In the genomic region with DNA sequence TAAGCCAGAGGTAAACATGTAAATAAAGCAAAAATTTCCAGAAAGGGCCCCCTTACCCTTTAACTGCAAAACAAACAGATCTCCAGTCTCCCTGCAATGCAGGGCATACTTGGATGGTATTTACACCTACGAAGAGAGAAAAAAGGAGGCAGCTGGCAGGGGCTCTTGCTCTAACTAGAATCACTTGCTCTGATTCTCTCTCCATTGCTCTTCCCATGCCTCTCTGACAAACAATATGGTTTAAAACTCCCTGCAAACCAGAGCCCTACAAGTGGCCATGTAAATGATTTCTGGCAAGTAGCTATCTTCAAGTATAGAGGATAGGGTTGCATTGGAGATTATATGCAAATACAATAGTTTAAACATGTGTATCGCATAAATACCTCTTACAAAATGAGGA, we compare ENCODE assay signal across 25 cellular contexts.
"Had no signal": no experiment of that assay in that cellular context is flagged by ENCODE, and none has a peak within 500 bp of the region (broad histone marks: within the 10 kb centered on the region; RNA-seq: fewer than 3 reads in every experiment).

No MANE protein-coding gene starts in this region.

- H3K27ac ChIP-seq: left ventricle myocardium inferior, ovary, right atrium auricular region, skin epidermis, stomach, testis, thyroid gland, transverse colon, upper lobe of left lung, vagina had no signal

- H3K27ac Mint-ChIP-seq: mesothelial cell of epicardium; nephron progenitor cell; progenitor cell of endocrine pancreas; stimulated activated naive B cell treated with anti-CD40 and anti-IgM and Interleukin-4, amounts not matched to agents 10 μg/mL and 1 μg/mL and 100 μg/mL, for 72 hours had no signal

- H3K27me3 Mint-ChIP-seq: naive B cell; progenitor cell of endocrine pancreas; stimulated activated naive B cell treated with anti-CD40 and anti-IgM and Interleukin-4, amounts not matched to agents 10 μg/mL and 1 μg/mL and 100 μg/mL, for 72 hours had no signal

- H3K27me3 ChIP-seq: ovary, right atrium auricular region, stomach, testis, thyroid gland, transverse colon, upper lobe of left lung, vagina had no signal

- H3K4me3 Mint-ChIP-seq: mesothelial cell of epicardium; naive B cell; natural killer cell; nephron progenitor cell; stimulated activated naive B cell treated with anti-CD40 and anti-IgM and Interleukin-4, amounts not matched to agents 10 μg/mL and 1 μg/mL and 100 μg/mL, for 72 hours had no signal

- H3K4me1 ChIP-seq: left ventricle myocardium inferior, right atrium auricular region, testis, thyroid gland, transverse colon, upper lobe of left lung, vagina had no signal

- ATAC-seq: natural killer cell; sciatic nerve; stimulated activated naive B cell treated with anti-CD40 and anti-IgM and Interleukin-4, amounts not matched to agents 10 μg/mL and 1 μg/mL and 100 μg/mL, for 72 hours; stimulated activated naive CD8-positive, alpha-beta T cell treated with anti-CD3 and anti-CD28 coated beads, Interleukin-15, Interleukin-2, amounts not matched to agents 100 U/mL and 50 U/mL, for 24 hours had no signal

- H3K4me3 ChIP-seq: left ventricle myocardium inferior, lung, ovary, right atrium auricular region, skin epidermis, stomach, testis, thyroid gland, transverse colon, upper lobe of left lung, vagina had no signal

- H3K9me3 ChIP-seq: left ventricle myocardium inferior, ovary, right atrium auricular region, stomach, testis, thyroid gland, transverse colon, upper lobe of left lung, vagina had no signal

- H3K9me3 Mint-ChIP-seq: mesothelial cell of epicardium; naive B cell; natural killer cell; nephron progenitor cell; stimulated activated naive B cell treated with anti-CD40 and anti-IgM and Interleukin-4, amounts not matched to agents 10 μg/mL and 1 μg/mL and 100 μg/mL, for 72 hours had no signal

- H3K4me1 Mint-ChIP-seq: mesothelial cell of epicardium; naive B cell; natural killer cell; nephron progenitor cell; stimulated activated naive B cell treated with anti-CD40 and anti-IgM and Interleukin-4, amounts not matched to agents 10 μg/mL and 1 μg/mL and 100 μg/mL, for 72 hours had no signal

- DNase-seq: islet precursor cell; left ventricle myocardium inferior; mesendoderm; naive B cell; natural killer cell; nephron progenitor cell; ovary; stimulated activated CD4-positive, alpha-beta T cell treated with anti-CD3 and anti-CD28 coated beads, Interleukin-12 subunit alpha, Interleukin-12 subunit beta, amount 100 ng/mL, for 4 hours; stimulated activated CD4-positive, alpha-beta T cell treated with anti-CD3 and anti-CD28 coated beads, Interleukin-15, amount 100 ng/mL, for 24 hours; stimulated activated CD4-positive, alpha-beta T cell treated with anti-CD3 and anti-CD28 coated beads, Interleukin-2, amount 100 ng/mL, for 24 hours; stimulated activated CD4-positive, alpha-beta T cell treated with anti-CD3 and anti-CD28 coated beads, Interleukin-4, amount 100 ng/mL, for 1 hour; stimulated activated naive B cell treated with anti-CD40 and anti-IgM and Interleukin-4, amounts not matched to agents 10 μg/mL and 1 μg/mL and 100 μg/mL, for 72 hours; stimulated activated naive CD8-positive, alpha-beta T cell treated with anti-CD3 and anti-CD28 coated beads, Interleukin-15, Interleukin-2, amounts not matched to agents 100 U/mL and 50 U/mL, for 24 hours; stomach; testis; thyroid gland; transverse colon; upper lobe of left lung had no signal
